In the genomic region with DNA sequence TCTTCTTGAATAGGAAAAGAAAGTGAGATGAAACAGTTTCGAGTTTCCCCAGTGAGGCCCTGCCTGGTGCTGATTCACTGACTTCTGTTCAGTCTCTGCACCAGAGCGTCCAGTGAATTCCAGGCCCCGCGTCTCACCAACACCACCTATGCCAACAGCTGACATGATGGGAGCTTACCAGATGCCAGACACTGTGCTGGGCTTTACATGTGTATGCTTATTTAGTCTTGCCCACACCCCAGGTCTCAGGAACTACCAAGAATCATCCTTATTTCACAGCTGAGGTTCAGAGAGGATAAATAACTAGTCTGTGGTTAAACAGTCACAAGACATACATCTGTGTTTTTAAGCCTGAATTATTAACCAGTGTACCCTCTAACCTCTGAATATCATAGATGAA, we compare ENCODE assay signal across 1 cellular context.
TF ChIP-seq lines count a peak whose summit lies in the region.

No MANE protein-coding gene starts in this region.

TF ChIP-seq in SK-N-SH treated with all-trans-retinoic acid at 6 μM for 48 hours, 23 proteins besides CTCF, POLR2A, EP300 and RAD21 (continued from another document):
- TF ChIP-seq, protein P1, sequence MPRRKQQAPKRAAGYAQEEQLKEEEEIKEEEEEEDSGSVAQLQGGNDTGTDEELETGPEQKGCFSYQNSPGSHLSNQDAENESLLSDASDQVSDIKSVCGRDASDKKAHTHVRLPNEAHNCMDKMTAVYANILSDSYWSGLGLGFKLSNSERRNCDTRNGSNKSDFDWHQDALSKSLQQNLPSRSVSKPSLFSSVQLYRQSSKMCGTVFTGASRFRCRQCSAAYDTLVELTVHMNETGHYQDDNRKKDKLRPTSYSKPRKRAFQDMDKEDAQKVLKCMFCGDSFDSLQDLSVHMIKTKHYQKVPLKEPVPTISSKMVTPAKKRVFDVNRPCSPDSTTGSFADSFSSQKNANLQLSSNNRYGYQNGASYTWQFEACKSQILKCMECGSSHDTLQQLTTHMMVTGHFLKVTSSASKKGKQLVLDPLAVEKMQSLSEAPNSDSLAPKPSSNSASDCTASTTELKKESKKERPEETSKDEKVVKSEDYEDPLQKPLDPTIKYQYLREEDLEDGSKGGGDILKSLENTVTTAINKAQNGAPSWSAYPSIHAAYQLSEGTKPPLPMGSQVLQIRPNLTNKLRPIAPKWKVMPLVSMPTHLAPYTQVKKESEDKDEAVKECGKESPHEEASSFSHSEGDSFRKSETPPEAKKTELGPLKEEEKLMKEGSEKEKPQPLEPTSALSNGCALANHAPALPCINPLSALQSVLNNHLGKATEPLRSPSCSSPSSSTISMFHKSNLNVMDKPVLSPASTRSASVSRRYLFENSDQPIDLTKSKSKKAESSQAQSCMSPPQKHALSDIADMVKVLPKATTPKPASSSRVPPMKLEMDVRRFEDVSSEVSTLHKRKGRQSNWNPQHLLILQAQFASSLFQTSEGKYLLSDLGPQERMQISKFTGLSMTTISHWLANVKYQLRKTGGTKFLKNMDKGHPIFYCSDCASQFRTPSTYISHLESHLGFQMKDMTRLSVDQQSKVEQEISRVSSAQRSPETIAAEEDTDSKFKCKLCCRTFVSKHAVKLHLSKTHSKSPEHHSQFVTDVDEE (CRISPR knock-in tag; IDR thresholded peaks at IDR 0.05) = no peak
- TF ChIP-seq BACH2 (CRISPR knock-in tag; IDR thresholded peaks at IDR 0.05; ENCODE audit: borderline replicate concordance) = no peak
- TF ChIP-seq, protein P2, sequence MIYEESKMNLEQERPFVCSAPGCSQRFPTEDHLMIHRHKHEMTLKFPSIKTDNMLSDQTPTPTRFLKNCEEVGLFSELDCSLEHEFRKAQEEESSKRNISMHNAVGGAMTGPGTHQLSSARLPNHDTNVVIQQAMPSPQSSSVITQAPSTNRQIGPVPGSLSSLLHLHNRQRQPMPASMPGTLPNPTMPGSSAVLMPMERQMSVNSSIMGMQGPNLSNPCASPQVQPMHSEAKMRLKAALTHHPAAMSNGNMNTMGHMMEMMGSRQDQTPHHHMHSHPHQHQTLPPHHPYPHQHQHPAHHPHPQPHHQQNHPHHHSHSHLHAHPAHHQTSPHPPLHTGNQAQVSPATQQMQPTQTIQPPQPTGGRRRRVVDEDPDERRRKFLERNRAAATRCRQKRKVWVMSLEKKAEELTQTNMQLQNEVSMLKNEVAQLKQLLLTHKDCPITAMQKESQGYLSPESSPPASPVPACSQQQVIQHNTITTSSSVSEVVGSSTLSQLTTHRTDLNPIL (CRISPR knock-in tag; IDR thresholded peaks at IDR 0.05; ENCODE audit: low read depth) = no peak
- no peak for TF ChIP-seq OSR1 (CRISPR knock-in tag; IDR thresholded peaks at IDR 0.05)
- no peak for TF ChIP-seq ZC3H10 (CRISPR knock-in tag; IDR thresholded peaks at IDR 0.05)
- no peak for TF ChIP-seq ZNF8 (CRISPR knock-in tag; IDR thresholded peaks at IDR 0.05)
- no peak for TF ChIP-seq TOX (CRISPR knock-in tag; IDR thresholded peaks at IDR 0.05; ENCODE audit: borderline replicate concordance)
